In the genomic region with DNA sequence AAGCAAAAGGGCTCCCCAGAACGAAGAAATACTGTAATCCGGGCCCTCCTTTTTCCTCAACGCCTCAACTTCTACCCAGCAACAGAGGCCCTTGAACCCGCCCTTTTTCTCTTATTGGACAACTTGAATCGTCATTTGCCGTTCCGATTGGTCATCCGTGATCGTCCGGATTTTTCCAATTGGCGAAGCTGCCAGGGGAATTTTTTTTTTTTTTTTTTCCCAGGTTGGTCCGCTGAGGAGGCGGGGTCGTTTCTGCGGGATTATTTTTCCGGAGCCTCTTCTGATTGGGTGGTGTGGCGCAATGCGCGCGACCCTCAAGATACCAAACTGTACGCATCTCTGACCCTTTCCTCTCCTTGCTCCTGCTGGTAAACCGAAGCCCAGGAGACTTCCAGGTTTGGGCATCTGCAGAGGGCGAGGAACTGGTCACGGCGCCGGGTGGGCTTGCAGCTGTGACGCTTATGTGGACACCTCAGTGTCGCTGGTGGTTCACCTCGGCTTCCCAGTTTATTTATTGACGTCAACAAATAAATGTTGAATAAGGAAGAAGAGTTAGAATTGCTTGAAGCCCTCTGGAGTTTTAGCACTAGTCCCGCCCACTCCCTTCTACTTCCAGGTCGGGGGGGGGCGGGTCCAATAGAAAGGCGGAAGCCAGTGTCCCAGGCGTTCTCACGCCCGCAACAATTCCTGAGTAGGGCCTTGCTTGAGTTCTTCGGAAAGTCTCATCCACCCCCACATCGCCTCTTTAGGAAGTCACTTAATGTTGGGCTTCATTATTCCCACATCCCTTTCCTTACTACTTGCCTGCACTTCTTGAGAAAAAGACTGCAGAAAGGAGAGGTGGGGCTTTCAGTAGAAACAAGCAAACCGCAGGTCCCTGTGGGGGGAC, we compare ENCODE assay signal across 8 cellular contexts. TPM values are rescaled to one million over a fixed set of nuclear protein-coding genes. Genes with fewer than 3 reads are reported as not detected.
A peak's percentile ranks its signal among the peaks of the same experiment; 100 is the strongest.
DNase-seq lines count a peak whose midpoint lies in the region; ATAC-seq and TF ChIP-seq lines count a peak whose summit lies in the region.

A gene with protein sequence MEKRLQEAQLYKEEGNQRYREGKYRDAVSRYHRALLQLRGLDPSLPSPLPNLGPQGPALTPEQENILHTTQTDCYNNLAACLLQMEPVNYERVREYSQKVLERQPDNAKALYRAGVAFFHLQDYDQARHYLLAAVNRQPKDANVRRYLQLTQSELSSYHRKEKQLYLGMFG (plus strand): TSS at position 654 of the 889 bp plus-strand sequence. CDS start 363 bp downstream, outside the sequence.

- peak; percentile 55 for ATAC-seq in HG02870 (IDR thresholded peaks at IDR 0.05; ENCODE audit: unreplicated experiment)
- ATAC-seq in left cardiac atrium: peak; percentile 78 to 86
- peak; percentile 68 for ATAC-seq in upper lobe of right lung

- H3K9me3 ChIP-seq in upper lobe of right lung: no peaks in the 10 kb centered on the region

- in situ Hi-C loops in GM13976 (cut with MboI; ENCODE audit: low sequenced_read_pairs, unreplicated experiment): no loop called here

- H3K4me3 ChIP-seq in upper lobe of right lung: peak within 1 kb of the TSS; percentile 77

- peaks cover 25% of the 10 kb centered on the region for H3K36me3 ChIP-seq in upper lobe of right lung

- no peaks in the 10 kb centered on the region for H3K27me3 ChIP-seq in upper lobe of right lung

- no peak for TF ChIP-seq CTCF in GM13976 (IDR thresholded peaks at IDR 0.05; ENCODE audit: borderline replicate concordance, control extremely low read depth, extremely low read depth, insufficient read depth, missing control alignments)
- no peak for TF ChIP-seq CTCF in upper lobe of right lung (IDR thresholded peaks at IDR 0.05)

- intact Hi-C loops in T-helper 1 cell treated with Interleukin-12 subunit alpha and Interleukin-12 subunit beta and Interleukin-4 antibody, amounts not matched to agents 30 ng/mL and 1 ng/mL, for 36 hours (cut with micrococcal nuclease): loop anchor here (1.0 to 2.0 kb wide), 19 partner anchors 19 to 152 kb away; a partner anchor contains a TSS
- intact Hi-C loops in left cardiac atrium (cut with DNase I): no loop called here
- intact Hi-C loops in posterior vena cava (cut with DNase I): no loop called here
- intact Hi-C loops in upper lobe of right lung (cut with DNase I): no loop called here

- H3K27ac ChIP-seq in upper lobe of right lung: peak within 1 kb of the TSS; percentile 95

- DNase-seq in GM13976 (ENCODE audit: low spot score) (peak; percentile 87), NCI-H146 treated with DMSO at 0.1 percent for 48 hours (lab: John Stamatoyannopoulos, UW; ENCODE audit: unreplicated experiment) (peak; percentile 93), amniotic epithelial cell (ENCODE audit: low read depth) (peak; percentile 98), left cardiac atrium (peak; percentile 90), posterior vena cava (ENCODE audit: low spot score) (peak; percentile 93), upper lobe of right lung (peak; percentile 92)

- peaks cover 39% of the 10 kb centered on the region for H3K4me1 ChIP-seq in upper lobe of right lung

RNA-seq across cellular contexts. Expression of the gene that starts here (rescaled TPM):
- 49.8 and 51.5 TPM in 2 replicates for total RNA-seq in T-helper 1 cell treated with Interleukin-12 subunit alpha and Interleukin-12 subunit beta and Interleukin-4 antibody, amounts not matched to agents 30 ng/mL and 1 ng/mL, for 36 hours
- total RNA-seq in left cardiac atrium (10 to 100 TPM; 14.0 to 15.9 TPM), posterior vena cava (10 to 100 TPM; 19.0 to 20.6 TPM), upper lobe of right lung (31.3 TPM)

Comparison
In these comparisons a context has a peak if more than half of its experiments do, and no peak if none do; other contexts are left out.
1. Peak in every context shown above with its lines: DNase-seq, ATAC-seq, H3K4me3 ChIP-seq and H3K27ac ChIP-seq.